2 cellular contexts compared by ENCODE assay signal in genomic region chr14:70008863-70009262, GRCh38.
TF ChIP-seq lines count a peak whose summit lies in the region.

No MANE protein-coding gene starts in this region.

TF ChIP-seq in A549, 52 proteins besides CTCF, POLR2A, EP300 and RAD21 (continued from another document):
- no peak for TF ChIP-seq ELK1 (IDR thresholded peaks at IDR 0.05; ENCODE audit: low read depth, low read length)
- TF ChIP-seq FOSB (CRISPR knock-in tag; IDR thresholded peaks at IDR 0.05) = no peak
TF ChIP-seq in A549: peak in this region for 0.

TF ChIP-seq in WTC11, 78 proteins besides CTCF, POLR2A, EP300 and RAD21 (continued from another document):
- no peak for TF ChIP-seq ZNF532 (CRISPR knock-in tag; IDR thresholded peaks at IDR 0.05; ENCODE audit: borderline replicate concordance)
